ENCODE assay signal across 8 cellular contexts in genomic region chr17:40490289-40490853, GRCh38. TPM values are rescaled to one million over a fixed set of nuclear protein-coding genes. Genes with fewer than 3 reads are reported as not detected.
DNase-seq lines count a peak whose midpoint lies in the region; ATAC-seq and TF ChIP-seq lines count a peak whose summit lies in the region.

No MANE protein-coding gene starts in this region.

- intact Hi-C loops in natural killer cell (cut with micrococcal nuclease) = no loop called here

- H3K4me1 ChIP-seq in fibroblast of lung (ENCODE audit: control insufficient read depth, extremely low read depth, insufficient read depth, low read length) = peaks cover 29% of the 10 kb centered on the region

- no peaks in the 10 kb centered on the region for H3K36me3 ChIP-seq in fibroblast of lung (ENCODE audit: control insufficient read depth, insufficient read depth, low read length)

- H3K27me3 Mint-ChIP-seq in activated T-cell treated with anti-CD3 and anti-CD28 coated beads, Interleukin-2, amount 50 U/mL, for 72 hours (ENCODE audit: low read depth) = no peaks in the 10 kb centered on the region
- peaks cover 0 to 5% of the 10 kb centered on the region in 2 donors for H3K27me3 Mint-ChIP-seq in natural killer cell (ENCODE audit: low read depth in 2 of 2)

- H3K27ac ChIP-seq in fibroblast of lung (ENCODE audit: insufficient read depth, low read length) = no peak overlapping the region

- TF ChIP-seq POLR2A in GM18505 (IDR thresholded peaks at IDR 0.05; ENCODE audit: borderline replicate concordance, extremely low read depth, insufficient read depth, insufficient read length) = no peak

- no peak overlapping the region for H3K27ac Mint-ChIP-seq in activated T-cell treated with anti-CD3 and anti-CD28 coated beads, Interleukin-2, amount 50 U/mL, for 72 hours
- no peak overlapping the region for H3K27ac Mint-ChIP-seq in natural killer cell

- H4K20me1 ChIP-seq in fibroblast of lung (ENCODE audit: control insufficient read depth, extremely low read depth, insufficient read depth, low read length) = no peaks in the 10 kb centered on the region

- peaks cover 53% of the 10 kb centered on the region for H3K4me1 Mint-ChIP-seq in activated T-cell treated with anti-CD3 and anti-CD28 coated beads, Interleukin-2, amount 50 U/mL, for 72 hours (ENCODE audit: low read depth)
- H3K4me1 Mint-ChIP-seq in natural killer cell = peaks cover 14 to 35% of the 10 kb centered on the region in 2 donors

- no peaks in the 10 kb centered on the region for H3K9me3 ChIP-seq in fibroblast of lung (ENCODE audit: control insufficient read depth, insufficient read depth, low read depth, low read length)

- H3K4me2 ChIP-seq in fibroblast of lung (ENCODE audit: extremely low read depth, insufficient read depth, low read length) = peak overlapping the region; percentile 17

- H3K27me3 ChIP-seq in fibroblast of lung (ENCODE audit: control insufficient read depth, insufficient read depth, low read length) = no peaks in the 10 kb centered on the region

- H3K9me3 Mint-ChIP-seq in activated T-cell treated with anti-CD3 and anti-CD28 coated beads, Interleukin-2, amount 50 U/mL, for 72 hours = no peaks in the 10 kb centered on the region
- H3K9me3 Mint-ChIP-seq in natural killer cell = no peaks in the 10 kb centered on the region

- DNase-seq in activated T-cell treated with anti-CD3 and anti-CD28 coated beads, Interleukin-2, amount 50 U/mL, for 72 hours = peak; percentile 42 to 48
- no peak for DNase-seq in activated T-cell treated with anti-CD3 and anti-CD28 coated beads, Interleukin-2, amount 50 U/mL, for 1 hour
- DNase-seq in RPMI8226 (peak; percentile 64), fibroblast of lung (ENCODE audit: low read depth in 2 of 2) (peak; percentile 69 to 81), non-pigmented ciliary epithelial cell (ENCODE audit: low read depth) (peak; percentile 52), natural killer cell (no peak)

- H3K36me3 Mint-ChIP-seq in activated T-cell treated with anti-CD3 and anti-CD28 coated beads, Interleukin-2, amount 50 U/mL, for 72 hours (ENCODE audit: insufficient read depth in 2 of 2) = no peaks in the 10 kb centered on the region
- no peaks in the 10 kb centered on the region for H3K36me3 Mint-ChIP-seq in natural killer cell

- H3K4me3 ChIP-seq in fibroblast of lung (replicated peaks in 1 of 4; ENCODE audit: control extremely low read depth in 1 of 4, insufficient read depth in 1 of 4, low read depth in 3 of 4, low read length in 4 of 4) = no peak overlapping the region

- no peak overlapping the region for H3K9ac ChIP-seq in fibroblast of lung (ENCODE audit: insufficient read depth, low read length)

- no peaks in the 10 kb centered on the region for H3K79me2 ChIP-seq in fibroblast of lung (ENCODE audit: control insufficient read depth, insufficient read depth, low read length)

- no peak for TF ChIP-seq CTCF in fibroblast of lung (conservative IDR thresholded peaks at IDR 0.05 in 1 of 2, IDR thresholded peaks at IDR 0.05 in 1 of 2; ENCODE audit: low read depth in 1 of 2, low read length in 2 of 2)
- TF ChIP-seq CTCF in natural killer cell (IDR thresholded peaks at IDR 0.05) = no peak

- H3K4me3 Mint-ChIP-seq in activated T-cell treated with anti-CD3 and anti-CD28 coated beads, Interleukin-2, amount 50 U/mL, for 72 hours = peak overlapping the region; percentile 57 to 69
- H3K4me3 Mint-ChIP-seq in natural killer cell = no peak overlapping the region

- H2AFZ ChIP-seq in fibroblast of lung (ENCODE audit: low read length) = no peak overlapping the region

- ATAC-seq in activated T-cell treated with anti-CD3 and anti-CD28 coated beads, Interleukin-2, amount 50 U/mL, for 72 hours (replicated peaks in 1 of 2) = peak; percentile 47 to 65
- ATAC-seq in natural killer cell (no peak), GM18505 (IDR thresholded peaks at IDR 0.05; ENCODE audit: unreplicated experiment) (no peak), HG03432 (IDR thresholded peaks at IDR 0.05; ENCODE audit: unreplicated experiment) (no peak)

RNA-seq across cellular contexts. Expression of gene TNS4, which starts 11.1 kb away (rescaled TPM):
- total RNA-seq in activated T-cell treated with anti-CD3 and anti-CD28 coated beads, Interleukin-2, amount 50 U/mL, for 72 hours = 10 to 100 TPM in 1 of 2 donors, 1 to 10 TPM in 1; 9.9 to 10.6 TPM
- total RNA-seq in fibroblast of lung (under 0.01 TPM in 1 of 2 replicates, not detected in the other), natural killer cell (1 to 10 TPM in 1 of 3 donors, under 1 TPM in 2; 0.65 to 1.8 (median 0.94) TPM)
- polyA plus RNA-seq in fibroblast of lung = 0.01 and 0.05 TPM in 2 replicates
- 0.24 TPM in 1 of 2 replicates, not detected in the other for polyA plus RNA-seq in fibroblast of lung (2012)
- polyA minus RNA-seq in fibroblast of lung (ENCODE audit: low replicate concordance) = not detected in 2 replicates

RNA-seq across cellular contexts. Expression of gene IGFBP4, which starts 47.1 kb away (rescaled TPM):
- total RNA-seq in activated T-cell treated with anti-CD3 and anti-CD28 coated beads, Interleukin-2, amount 50 U/mL, for 72 hours = 10 to 100 TPM; 47.1 to 58.4 TPM
- 312 and 436 TPM in 2 replicates for total RNA-seq in fibroblast of lung
- polyA plus RNA-seq in fibroblast of lung = 685 and 1,130 TPM in 2 replicates
- polyA plus RNA-seq in fibroblast of lung (2012) = 1,208 and 1,884 TPM in 2 replicates
- 1,885 and 3,100 TPM in 2 replicates for polyA minus RNA-seq in fibroblast of lung (ENCODE audit: low replicate concordance)
- total RNA-seq in natural killer cell = 1 to 10 TPM; 2.1 to 8.1 (median 2.8) TPM

Comparison
In these comparisons a context has a peak if more than half of its experiments do, and no peak if none do; other contexts are left out.
1. DNase-seq: peak in activated T-cell treated with anti-CD3 and anti-CD28 coated beads, Interleukin-2, amount 50 U/mL, for 72 hours (2 of 2), RPMI8226 (single experiment), fibroblast of lung (2 of 2) and non-pigmented ciliary epithelial cell (single experiment); none in activated T-cell treated with anti-CD3 and anti-CD28 coated beads, Interleukin-2, amount 50 U/mL, for 1 hour (single experiment) and natural killer cell (single experiment).
2. ATAC-seq: peak in activated T-cell treated with anti-CD3 and anti-CD28 coated beads, Interleukin-2, amount 50 U/mL, for 72 hours (2 of 2); none in natural killer cell (0 of 3), GM18505 (single experiment) and HG03432 (single experiment).
3. RNA of gene IGFBP4, which starts 47.1 kb away (total RNA-seq): 312 to 436 TPM in fibroblast of lung and 47.1 to 58.4 TPM in activated T-cell treated with anti-CD3 and anti-CD28 coated beads, Interleukin-2, amount 50 U/mL, for 72 hours; 2.1 to 8.1 TPM in natural killer cell; every median in the first group is over 4 times any median in the second.